ENCODE assay signal across 18 cellular contexts in the genomic region with DNA sequence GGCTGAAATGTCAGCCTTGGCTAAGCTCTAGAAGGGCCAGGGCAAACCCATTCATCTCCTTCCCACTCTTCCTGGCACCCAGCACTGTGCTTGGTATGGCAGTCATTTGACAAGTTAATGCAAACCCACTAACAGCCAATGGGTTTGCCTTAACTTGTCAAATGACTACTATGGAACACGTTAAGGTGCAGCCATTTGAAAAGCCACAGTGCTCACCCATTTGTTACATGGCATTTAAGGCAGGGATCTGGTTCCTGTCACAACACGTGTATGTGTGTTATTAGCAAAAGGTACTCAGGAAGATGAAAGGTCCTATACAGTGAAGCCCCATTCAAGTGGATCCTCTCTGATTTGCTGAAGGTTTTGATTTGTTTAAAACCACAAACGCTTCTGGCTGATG. TPM values are rescaled to one million over a fixed set of nuclear protein-coding genes. Genes with fewer than 3 reads are reported as not detected.
DNase-seq lines count a peak whose midpoint lies in the region; FAIRE-seq and TF ChIP-seq lines count a peak whose summit lies in the region.
"Had no signal": no experiment of that assay in that cellular context is flagged by ENCODE, and none has a peak within 500 bp of the region (broad histone marks: within the 10 kb centered on the region; RNA-seq: fewer than 3 reads in every experiment).

No MANE protein-coding gene starts in this region.

- no peak overlapping the region for H3K27ac Mint-ChIP-seq in neural progenitor cell
- no peak overlapping the region for H3K27ac Mint-ChIP-seq in activated T-cell treated with anti-CD3 and anti-CD28 coated beads, Interleukin-2, amount 50 U/mL, for 24 hours
- H3K27ac Mint-ChIP-seq: CD4-positive, alpha-beta memory T cell had no signal

- H3K4me1 ChIP-seq in neural progenitor cell, result peaks cover 24% of the 10 kb centered on the region

- peaks cover 77% of the 10 kb centered on the region for H4K20me1 ChIP-seq in neural progenitor cell (ENCODE audit: low read depth)

- H3K79me2 ChIP-seq in neural progenitor cell (ENCODE audit: low read depth), result peaks cover 75% of the 10 kb centered on the region

- H3K36me3 ChIP-seq in bronchial epithelial cell (ENCODE audit: control insufficient read depth, insufficient read depth, low read length) (no peaks in the 10 kb centered on the region), neural progenitor cell (no peaks in the 10 kb centered on the region)

- H3K27me3 ChIP-seq in bronchial epithelial cell (ENCODE audit: control insufficient read depth, insufficient read depth, low read length) (peaks cover 19% of the 10 kb centered on the region), neural progenitor cell (peaks cover 22% of the 10 kb centered on the region)

- no peak overlapping the region for H3K27ac ChIP-seq in neural progenitor cell
- H3K27ac ChIP-seq: 22Rv1 had no signal

- TF ChIP-seq CTCF in bronchial epithelial cell (IDR thresholded peaks at IDR 0.05; ENCODE audit: insufficient read depth, low read length, severe bottlenecking), result no peak
- no peak for TF ChIP-seq CTCF in neural progenitor cell (IDR thresholded peaks at IDR 0.05)

- H3K4me3 ChIP-seq in bronchial epithelial cell (ENCODE audit: low read depth, low read length) (no peak overlapping the region), neural progenitor cell (no peak overlapping the region)

- FAIRE-seq in bronchial epithelial cell (lab: Jason Lieb, UNC), result no peak
- FAIRE-seq: GM12892, GM18507 had no signal

- H2AFZ ChIP-seq in neural progenitor cell (replicated peaks), result no peak overlapping the region

- H3K9me3 ChIP-seq in neural progenitor cell (ENCODE audit: low read depth), result no peaks in the 10 kb centered on the region

- DNase-seq in NCI-H2107 treated with DMSO at 0.1 percent for 48 hours (lab: John Stamatoyannopoulos, UW; ENCODE audit: unreplicated experiment) (peak; percentile 17), NCI-H2107 (lab: John Stamatoyannopoulos, UW) (no peak), NCI-H187 (lab: John Stamatoyannopoulos, UW) (peak; percentile 76 to 85), bronchial epithelial cell (ENCODE audit: low read depth) (peak; percentile 21), neural progenitor cell (ENCODE audit: low spot score) (no peak), DMS114 treated with DMSO at 0.1 percent for 48 hours (lab: John Stamatoyannopoulos, UW; ENCODE audit: unreplicated experiment) (no peak), NCI-H1417 treated with DMSO at 0.1 percent for 48 hours (lab: John Stamatoyannopoulos, UW) (no peak)
- DNase-seq in activated T-cell treated with anti-CD3 and anti-CD28 coated beads, Interleukin-2, amount 50 U/mL, for 24 hours, result no peak
- DNase-seq: CD4-positive, alpha-beta memory T cell; DMS53; NCI-H1092 treated with DMSO at 0.1 percent for 48 hours; NCI-H1694; NCI-H2171 treated with DMSO at 0.1 percent for 48 hours; PC-3; T-helper 1 cell had no signal

- H3K36me3 Mint-ChIP-seq in neural progenitor cell, result no peaks in the 10 kb centered on the region
- H3K36me3 Mint-ChIP-seq in activated T-cell treated with anti-CD3 and anti-CD28 coated beads, Interleukin-2, amount 50 U/mL, for 24 hours (ENCODE audit: low read depth), result no peaks in the 10 kb centered on the region
- H3K36me3 Mint-ChIP-seq: CD4-positive, alpha-beta memory T cell had no signal

- H3K4me2 ChIP-seq in neural progenitor cell, result no peak overlapping the region

- H3K4me3 Mint-ChIP-seq in neural progenitor cell, result peak overlapping the region; percentile 17
- no peak overlapping the region for H3K4me3 Mint-ChIP-seq in activated T-cell treated with anti-CD3 and anti-CD28 coated beads, Interleukin-2, amount 50 U/mL, for 24 hours

- H3F3A ChIP-seq in neural progenitor cell (ENCODE audit: low read depth), result peaks cover 20% of the 10 kb centered on the region

- no peak overlapping the region for H3K9ac ChIP-seq in neural progenitor cell

- peaks cover 12% of the 10 kb centered on the region for H3K27me3 Mint-ChIP-seq in neural progenitor cell (ENCODE audit: insufficient read depth, low read depth)
- peaks cover 71% of the 10 kb centered on the region for H3K27me3 Mint-ChIP-seq in activated T-cell treated with anti-CD3 and anti-CD28 coated beads, Interleukin-2, amount 50 U/mL, for 24 hours

- peaks cover 27% of the 10 kb centered on the region for H3K4me1 Mint-ChIP-seq in neural progenitor cell
- H3K4me1 Mint-ChIP-seq in activated T-cell treated with anti-CD3 and anti-CD28 coated beads, Interleukin-2, amount 50 U/mL, for 24 hours (ENCODE audit: low read depth), result peaks cover 2% of the 10 kb centered on the region

- no peaks in the 10 kb centered on the region for H3K9me3 Mint-ChIP-seq in neural progenitor cell
- H3K9me3 Mint-ChIP-seq in activated T-cell treated with anti-CD3 and anti-CD28 coated beads, Interleukin-2, amount 50 U/mL, for 24 hours, result no peaks in the 10 kb centered on the region

RNA-seq across cellular contexts. Expression of a gene that starts 7.2 kb away (rescaled TPM):
- 0.13 TPM in 1 of 2 replicates, not detected in the other for total RNA-seq in bronchial epithelial cell
- 91.4 and 140 TPM in 2 replicates for total RNA-seq in neural progenitor cell (ENCODE audit: low replicate concordance)
- total RNA-seq: CD4-positive, alpha-beta memory T cell; PC-3 had no signal

Comparison
In these comparisons a context has a peak if more than half of its experiments do, and no peak if none do; other contexts are left out.
1. DNase-seq: peak in NCI-H2107 treated with DMSO at 0.1 percent for 48 hours (single experiment), NCI-H187 (2 of 2) and bronchial epithelial cell (single experiment); none in NCI-H2107 (single experiment), neural progenitor cell (single experiment), DMS114 treated with DMSO at 0.1 percent for 48 hours (single experiment), NCI-H1417 treated with DMSO at 0.1 percent for 48 hours (single experiment) and activated T-cell treated with anti-CD3 and anti-CD28 coated beads, Interleukin-2, amount 50 U/mL, for 24 hours (single experiment).
2. RNA of a gene that starts 7.2 kb away (total RNA-seq): 91.4 to 140 TPM in neural progenitor cell; 0.13 TPM in bronchial epithelial cell; every median in the first group is over 10 times any median in the second.